8 cellular contexts compared by ENCODE assay signal in the genomic region with DNA sequence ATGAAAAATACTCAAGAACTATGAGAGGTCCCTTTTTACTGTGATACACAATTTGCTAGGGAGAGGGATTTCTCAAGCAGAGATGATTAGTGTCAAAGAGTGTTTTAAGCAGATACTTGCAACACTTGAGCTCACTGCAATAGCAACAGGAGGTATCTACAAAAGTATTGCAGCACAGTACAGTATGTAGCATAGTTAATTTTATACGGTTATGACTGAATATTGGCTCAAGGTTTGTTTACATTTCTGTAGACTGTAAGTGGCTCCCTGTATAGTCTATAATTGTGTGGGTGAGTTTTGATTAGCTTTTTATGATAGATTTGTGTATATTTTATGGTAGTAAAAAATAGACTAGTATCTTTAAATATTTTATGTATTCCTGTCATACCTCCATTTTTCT.
"Had no signal": no experiment of that assay in that cellular context is flagged by ENCODE, and none has a peak within 500 bp of the region (broad histone marks: within the 10 kb centered on the region; RNA-seq: fewer than 3 reads in every experiment).

No MANE protein-coding gene starts in this region.

- H3K4me3 ChIP-seq: GM23248, HAP-1, K562 had no signal

- ATAC-seq: HCT116, K562 had no signal

- H3K9ac ChIP-seq: GM23248 had no signal

- H3K27ac ChIP-seq: GM23248 had no signal

- H3K36me3 ChIP-seq: HAP-1 had no signal

- H3K9me3 ChIP-seq: HAP-1 had no signal

- DNase-seq: GM23248, GOT3, H7, HFFc6, IMR-90 had no signal
